In the genomic region with DNA sequence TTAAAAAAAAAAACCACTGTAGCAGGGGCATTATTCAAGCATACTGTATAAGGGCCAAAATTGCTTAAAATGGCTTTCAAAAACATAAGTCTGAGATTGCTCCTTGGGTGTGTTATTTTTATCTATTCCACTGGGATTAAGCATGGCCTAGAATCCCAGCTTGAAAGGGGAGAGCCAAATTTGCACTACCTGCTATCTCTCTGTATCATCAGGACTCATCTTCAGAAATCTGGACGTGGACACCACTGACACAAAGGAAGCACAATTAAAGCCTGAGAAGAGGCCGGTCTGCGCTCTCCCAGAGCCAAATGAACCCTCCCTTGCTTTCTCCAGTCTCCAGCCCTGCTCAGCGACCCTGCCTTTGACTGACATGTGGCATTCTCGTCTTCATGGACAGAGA, we compare ENCODE assay signal across 20 cellular contexts.
"Had no signal": no experiment of that assay in that cellular context is flagged by ENCODE, and none has a peak within 500 bp of the region (broad histone marks: within the 10 kb centered on the region; RNA-seq: fewer than 3 reads in every experiment).

No MANE protein-coding gene starts in this region.

- FAIRE-seq: keratinocyte had no signal

- ATAC-seq: activated CD8-positive, alpha-beta memory T cell treated with anti-CD3 and anti-CD28 coated beads, Interleukin-2, amount 10 ng/mL, durations not matched to agents 7 days and 5 days; activated CD8-positive, alpha-beta T cell treated with anti-CD3 and anti-CD28 coated beads for 36 hours; gastroesophageal sphincter; lower lobe of right lung; naive thymus-derived CD4-positive, alpha-beta T cell had no signal

- H3K9me3 Mint-ChIP-seq: activated CD4-positive, alpha-beta T cell treated with anti-CD3 and anti-CD28 coated beads, Interleukin-2, amount 10 ng/mL, durations not matched to agents 24 days and 14 days; activated CD8-positive, alpha-beta T cell treated with anti-CD3 and anti-CD28 coated beads for 36 hours; activated naive CD4-positive, alpha-beta T cell treated with anti-CD3 and anti-CD28 coated beads, Interleukin-2, amount 50 U/mL, for 24 hours; activated T-helper 1 cell treated with anti-CD3 and anti-CD28 coated beads, Interleukin-12 subunit alpha, Interleukin-12 subunit beta, Interleukin-2, Interleukin-4 antibody, amounts not matched to agents 30 ng/mL and 10 ng/mL and 1 ng/mL, durations not matched to agents 14 hours and 24 hours and 36 hours; central memory CD8-positive, alpha-beta T cell had no signal

- H3K27ac ChIP-seq: epithelial cell of prostate, lower lobe of right lung, ovary, prostate gland, spleen had no signal

- H3K36me3 ChIP-seq: ascending aorta, gastroesophageal sphincter, heart right ventricle, lower lobe of right lung, ovary, prostate gland, spleen had no signal

- H3K4me1 ChIP-seq: lower lobe of right lung, prostate gland had no signal

- H3K4me3 Mint-ChIP-seq: activated CD4-positive, alpha-beta T cell treated with anti-CD3 and anti-CD28 coated beads, Interleukin-2, amount 10 ng/mL, durations not matched to agents 24 days and 14 days; activated CD8-positive, alpha-beta memory T cell treated with anti-CD3 and anti-CD28 coated beads, Interleukin-2, amount 10 ng/mL, durations not matched to agents 7 days and 5 days; activated CD8-positive, alpha-beta T cell treated with anti-CD3 and anti-CD28 coated beads for 36 hours; activated naive CD4-positive, alpha-beta T cell treated with anti-CD3 and anti-CD28 coated beads, Interleukin-2, amount 50 U/mL, for 24 hours; activated T-helper 1 cell treated with anti-CD3 and anti-CD28 coated beads, Interleukin-12 subunit alpha, Interleukin-12 subunit beta, Interleukin-2, Interleukin-4 antibody, amounts not matched to agents 30 ng/mL and 10 ng/mL and 1 ng/mL, durations not matched to agents 14 hours and 24 hours and 36 hours; central memory CD8-positive, alpha-beta T cell; naive thymus-derived CD4-positive, alpha-beta T cell had no signal

- H3K4me1 Mint-ChIP-seq: activated CD4-positive, alpha-beta T cell treated with anti-CD3 and anti-CD28 coated beads, Interleukin-2, amount 10 ng/mL, durations not matched to agents 24 days and 14 days; activated CD8-positive, alpha-beta memory T cell treated with anti-CD3 and anti-CD28 coated beads, Interleukin-2, amount 10 ng/mL, durations not matched to agents 7 days and 5 days; activated naive CD4-positive, alpha-beta T cell treated with anti-CD3 and anti-CD28 coated beads, Interleukin-2, amount 50 U/mL, for 24 hours; central memory CD8-positive, alpha-beta T cell; naive thymus-derived CD4-positive, alpha-beta T cell had no signal

- H3K4me3 ChIP-seq: ascending aorta, gastroesophageal sphincter, heart right ventricle, lower lobe of right lung, ovary, prostate gland, spleen had no signal

- H3K27me3 ChIP-seq: ascending aorta, heart right ventricle, ovary, spleen had no signal

- H3K9me3 ChIP-seq: ascending aorta, gastroesophageal sphincter, heart right ventricle, lower lobe of right lung, ovary, prostate gland, spleen had no signal

- H3K27ac Mint-ChIP-seq: activated CD4-positive, alpha-beta T cell treated with anti-CD3 and anti-CD28 coated beads, Interleukin-2, amount 10 ng/mL, durations not matched to agents 24 days and 14 days; activated CD8-positive, alpha-beta memory T cell treated with anti-CD3 and anti-CD28 coated beads, Interleukin-2, amount 10 ng/mL, durations not matched to agents 7 days and 5 days; activated CD8-positive, alpha-beta T cell treated with anti-CD3 and anti-CD28 coated beads for 36 hours; activated naive CD4-positive, alpha-beta T cell treated with anti-CD3 and anti-CD28 coated beads, Interleukin-2, amount 50 U/mL, for 24 hours; activated T-helper 1 cell treated with anti-CD3 and anti-CD28 coated beads, Interleukin-12 subunit alpha, Interleukin-12 subunit beta, Interleukin-2, Interleukin-4 antibody, amounts not matched to agents 30 ng/mL and 10 ng/mL and 1 ng/mL, durations not matched to agents 14 hours and 24 hours and 36 hours; naive thymus-derived CD4-positive, alpha-beta T cell had no signal

- H3K36me3 Mint-ChIP-seq: activated CD8-positive, alpha-beta memory T cell treated with anti-CD3 and anti-CD28 coated beads, Interleukin-2, amount 10 ng/mL, durations not matched to agents 7 days and 5 days; naive thymus-derived CD4-positive, alpha-beta T cell had no signal

- DNase-seq: activated CD4-positive, alpha-beta T cell treated with anti-CD3 and anti-CD28 coated beads, Interleukin-2, amount 10 ng/mL, durations not matched to agents 24 days and 14 days; activated CD8-positive, alpha-beta memory T cell treated with anti-CD3 and anti-CD28 coated beads, Interleukin-2, amount 10 ng/mL, durations not matched to agents 7 days and 5 days; activated CD8-positive, alpha-beta T cell treated with anti-CD3 and anti-CD28 coated beads for 36 hours; activated gamma-delta T cell; cortex of kidney; heart right ventricle; lower lobe of right lung; naive thymus-derived CD4-positive, alpha-beta T cell; ovary; spleen; stimulated activated CD4-positive, alpha-beta T cell treated with anti-CD3 and anti-CD28 coated beads, Interleukin-4, amount 100 ng/mL, for 24 hours; stimulated activated naive CD4-positive, alpha-beta T cell treated with Interleukin-2 at 50 U/mL for 16 hours had no signal

- H3K27me3 Mint-ChIP-seq: activated CD8-positive, alpha-beta T cell treated with anti-CD3 and anti-CD28 coated beads for 36 hours had no signal
